1 cellular context compared by ENCODE assay signal in the genomic region with DNA sequence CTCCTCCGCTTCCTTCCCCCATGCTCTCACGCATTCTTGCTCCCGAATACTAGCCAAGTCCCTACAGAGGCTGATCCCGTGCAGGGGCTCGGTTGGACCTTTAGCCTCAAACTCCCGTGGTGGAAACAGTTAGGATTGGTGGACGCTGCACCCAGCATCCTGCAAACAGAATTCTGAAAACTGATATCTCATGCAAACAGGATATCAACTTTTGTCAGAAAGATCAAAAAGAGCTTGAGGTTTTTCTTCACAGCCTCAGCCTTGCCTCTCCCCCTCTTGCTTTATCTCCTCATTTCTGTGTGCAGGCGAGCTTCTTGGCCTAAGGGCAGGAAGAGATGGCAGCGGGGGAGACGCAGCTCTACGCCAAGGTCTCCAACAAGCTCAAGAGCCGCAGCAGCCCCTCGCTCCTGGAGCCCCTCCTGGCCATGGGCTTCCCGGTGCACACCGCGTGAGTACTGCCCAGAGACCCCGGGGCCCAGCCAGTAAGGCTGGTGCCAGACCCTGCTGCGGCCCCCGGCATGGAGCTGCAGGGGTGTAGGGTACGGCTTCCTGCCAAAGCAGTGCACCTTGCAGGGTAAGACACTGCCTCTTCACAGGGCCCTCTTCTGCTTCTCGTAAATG.
TF ChIP-seq lines count a peak whose summit lies in the region.

A gene with protein sequence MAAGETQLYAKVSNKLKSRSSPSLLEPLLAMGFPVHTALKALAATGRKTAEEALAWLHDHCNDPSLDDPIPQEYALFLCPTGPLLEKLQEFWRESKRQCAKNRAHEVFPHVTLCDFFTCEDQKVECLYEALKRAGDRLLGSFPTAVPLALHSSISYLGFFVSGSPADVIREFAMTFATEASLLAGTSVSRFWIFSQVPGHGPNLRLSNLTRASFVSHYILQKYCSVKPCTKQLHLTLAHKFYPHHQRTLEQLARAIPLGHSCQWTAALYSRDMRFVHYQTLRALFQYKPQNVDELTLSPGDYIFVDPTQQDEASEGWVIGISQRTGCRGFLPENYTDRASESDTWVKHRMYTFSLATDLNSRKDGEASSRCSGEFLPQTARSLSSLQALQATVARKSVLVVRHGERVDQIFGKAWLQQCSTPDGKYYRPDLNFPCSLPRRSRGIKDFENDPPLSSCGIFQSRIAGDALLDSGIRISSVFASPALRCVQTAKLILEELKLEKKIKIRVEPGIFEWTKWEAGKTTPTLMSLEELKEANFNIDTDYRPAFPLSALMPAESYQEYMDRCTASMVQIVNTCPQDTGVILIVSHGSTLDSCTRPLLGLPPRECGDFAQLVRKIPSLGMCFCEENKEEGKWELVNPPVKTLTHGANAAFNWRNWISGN (plus strand): TSS at position 292 of the 621 bp plus-strand sequence. CDS start 44 bp downstream, at position 336.

TF ChIP-seq in K562, 482 proteins besides CTCF, POLR2A, EP300 and RAD21 (continued from another document and continues in another):
- TF ChIP-seq, protein P1, sequence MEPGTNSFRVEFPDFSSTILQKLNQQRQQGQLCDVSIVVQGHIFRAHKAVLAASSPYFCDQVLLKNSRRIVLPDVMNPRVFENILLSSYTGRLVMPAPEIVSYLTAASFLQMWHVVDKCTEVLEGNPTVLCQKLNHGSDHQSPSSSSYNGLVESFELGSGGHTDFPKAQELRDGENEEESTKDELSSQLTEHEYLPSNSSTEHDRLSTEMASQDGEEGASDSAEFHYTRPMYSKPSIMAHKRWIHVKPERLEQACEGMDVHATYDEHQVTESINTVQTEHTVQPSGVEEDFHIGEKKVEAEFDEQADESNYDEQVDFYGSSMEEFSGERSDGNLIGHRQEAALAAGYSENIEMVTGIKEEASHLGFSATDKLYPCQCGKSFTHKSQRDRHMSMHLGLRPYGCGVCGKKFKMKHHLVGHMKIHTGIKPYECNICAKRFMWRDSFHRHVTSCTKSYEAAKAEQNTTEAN (CRISPR knock-in tag; IDR thresholded peaks at IDR 0.05), result no peak
- TF ChIP-seq SNRNP70 (optimal IDR thresholded peaks at IDR 0.05; ENCODE audit: low read depth, low read length), result no peak
- TF ChIP-seq, protein P2, sequence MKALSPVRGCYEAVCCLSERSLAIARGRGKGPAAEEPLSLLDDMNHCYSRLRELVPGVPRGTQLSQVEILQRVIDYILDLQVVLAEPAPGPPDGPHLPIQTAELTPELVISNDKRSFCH (CRISPR knock-in tag; IDR thresholded peaks at IDR 0.05), result no peak
- TF ChIP-seq, protein P2 (tag; IDR thresholded peaks at IDR 0.05), result peak; percentile 44; the same call in 1 of the 2 replicates
- peak; percentile 37; the same call in 1 of the 2 replicates for TF ChIP-seq PHF8 (IDR thresholded peaks at IDR 0.05; ENCODE audit: borderline replicate concordance, low read length)
- peak; percentile 44; the same call in 1 of the 2 replicates for TF ChIP-seq L3MBTL2 (IDR thresholded peaks at IDR 0.05)
- peak; percentile 75; the same call in 1 of the 2 replicates for TF ChIP-seq PHB2 (IDR thresholded peaks at IDR 0.05; ENCODE audit: low read depth)
- TF ChIP-seq, protein P3, sequence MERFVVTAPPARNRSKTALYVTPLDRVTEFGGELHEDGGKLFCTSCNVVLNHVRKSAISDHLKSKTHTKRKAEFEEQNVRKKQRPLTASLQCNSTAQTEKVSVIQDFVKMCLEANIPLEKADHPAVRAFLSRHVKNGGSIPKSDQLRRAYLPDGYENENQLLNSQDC (CRISPR knock-in tag; IDR thresholded peaks at IDR 0.05), result no peak
- TF ChIP-seq NFE2 (IDR thresholded peaks at IDR 0.05; ENCODE audit: low read depth), result peak; percentile 51
- TF ChIP-seq ZNF695 (CRISPR knock-in tag; IDR thresholded peaks at IDR 0.05), result no peak
- TF ChIP-seq ZNF766 (CRISPR knock-in tag; conservative IDR thresholded peaks at IDR 0.05), result peak; percentile 66
- TF ChIP-seq, protein P4, sequence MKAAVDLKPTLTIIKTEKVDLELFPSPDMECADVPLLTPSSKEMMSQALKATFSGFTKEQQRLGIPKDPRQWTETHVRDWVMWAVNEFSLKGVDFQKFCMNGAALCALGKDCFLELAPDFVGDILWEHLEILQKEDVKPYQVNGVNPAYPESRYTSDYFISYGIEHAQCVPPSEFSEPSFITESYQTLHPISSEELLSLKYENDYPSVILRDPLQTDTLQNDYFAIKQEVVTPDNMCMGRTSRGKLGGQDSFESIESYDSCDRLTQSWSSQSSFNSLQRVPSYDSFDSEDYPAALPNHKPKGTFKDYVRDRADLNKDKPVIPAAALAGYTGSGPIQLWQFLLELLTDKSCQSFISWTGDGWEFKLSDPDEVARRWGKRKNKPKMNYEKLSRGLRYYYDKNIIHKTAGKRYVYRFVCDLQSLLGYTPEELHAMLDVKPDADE (conservative IDR thresholded peaks at IDR 0.05; ENCODE audit: control insufficient read depth, low read depth, low read length), result peak; percentile 71; the same call in 1 of the 2 replicates
- TF ChIP-seq NRF1 (conservative IDR thresholded peaks at IDR 0.05 in 1 of 2, IDR thresholded peaks at IDR 0.05 in 1 of 2), result 0 out of 4 replicates have a peak, but pooled peaks of 1 of the 2 experiments have one; percentile 31
- no peak for TF ChIP-seq XRCC5 (IDR thresholded peaks at IDR 0.05; ENCODE audit: low read depth, low read length)
- peak; percentile 26 for TF ChIP-seq TAF1 (IDR thresholded peaks at IDR 0.05; ENCODE audit: control insufficient read depth, extremely low read depth, insufficient read depth, low read length, severe bottlenecking)
- TF ChIP-seq, protein P5, sequence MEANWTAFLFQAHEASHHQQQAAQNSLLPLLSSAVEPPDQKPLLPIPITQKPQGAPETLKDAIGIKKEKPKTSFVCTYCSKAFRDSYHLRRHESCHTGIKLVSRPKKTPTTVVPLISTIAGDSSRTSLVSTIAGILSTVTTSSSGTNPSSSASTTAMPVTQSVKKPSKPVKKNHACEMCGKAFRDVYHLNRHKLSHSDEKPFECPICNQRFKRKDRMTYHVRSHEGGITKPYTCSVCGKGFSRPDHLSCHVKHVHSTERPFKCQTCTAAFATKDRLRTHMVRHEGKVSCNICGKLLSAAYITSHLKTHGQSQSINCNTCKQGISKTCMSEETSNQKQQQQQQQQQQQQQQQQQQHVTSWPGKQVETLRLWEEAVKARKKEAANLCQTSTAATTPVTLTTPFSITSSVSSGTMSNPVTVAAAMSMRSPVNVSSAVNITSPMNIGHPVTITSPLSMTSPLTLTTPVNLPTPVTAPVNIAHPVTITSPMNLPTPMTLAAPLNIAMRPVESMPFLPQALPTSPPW (CRISPR knock-in tag; IDR thresholded peaks at IDR 0.05), result peak; percentile 75
- TF ChIP-seq ETV5 (CRISPR knock-in tag; IDR thresholded peaks at IDR 0.05; ENCODE audit: low read depth), result peak; percentile 56; the same call in 1 of the 2 replicates
- TF ChIP-seq MTA1 (IDR thresholded peaks at IDR 0.05; ENCODE audit: borderline replicate concordance), result no peak
- TF ChIP-seq ERF (CRISPR knock-in tag; IDR thresholded peaks at IDR 0.05), result 0 out of 2 replicates have a peak, but pooled peaks have one; percentile 42
- no peak for TF ChIP-seq LCOR (CRISPR knock-in tag; IDR thresholded peaks at IDR 0.05)
- no peak for TF ChIP-seq BCL6 (CRISPR knock-in tag; IDR thresholded peaks at IDR 0.05)
- no peak for TF ChIP-seq SIX5 (IDR thresholded peaks at IDR 0.05; ENCODE audit: borderline replicate concordance in 1 of 2, insufficient read depth in 1 of 2, low read depth in 1 of 2, low read length in 2 of 2)
- TF ChIP-seq, protein P6, sequence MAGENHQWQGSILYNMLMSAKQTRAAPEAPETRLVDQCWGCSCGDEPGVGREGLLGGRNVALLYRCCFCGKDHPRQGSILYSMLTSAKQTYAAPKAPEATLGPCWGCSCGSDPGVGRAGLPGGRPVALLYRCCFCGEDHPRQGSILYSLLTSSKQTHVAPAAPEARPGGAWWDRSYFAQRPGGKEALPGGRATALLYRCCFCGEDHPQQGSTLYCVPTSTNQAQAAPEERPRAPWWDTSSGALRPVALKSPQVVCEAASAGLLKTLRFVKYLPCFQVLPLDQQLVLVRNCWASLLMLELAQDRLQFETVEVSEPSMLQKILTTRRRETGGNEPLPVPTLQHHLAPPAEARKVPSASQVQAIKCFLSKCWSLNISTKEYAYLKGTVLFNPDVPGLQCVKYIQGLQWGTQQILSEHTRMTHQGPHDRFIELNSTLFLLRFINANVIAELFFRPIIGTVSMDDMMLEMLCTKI (IDR thresholded peaks at IDR 0.05; ENCODE audit: partially characterized antibody), result no peak
- no peak for TF ChIP-seq XRCC3 (IDR thresholded peaks at IDR 0.05)
- no peak for TF ChIP-seq SIRT6 (IDR thresholded peaks at IDR 0.05; ENCODE audit: low read depth, low read length)
- TF ChIP-seq RCOR1 (IDR thresholded peaks at IDR 0.05; ENCODE audit: borderline replicate concordance in 1 of 2, low read depth in 2 of 2, low read length in 2 of 2), result peak; percentile 64 to 77; a peak in 3 of 4 replicates
- TF ChIP-seq BHLHE40 (IDR thresholded peaks at IDR 0.05; ENCODE audit: low read length), result peak; percentile 76
- TF ChIP-seq GATAD2B (IDR thresholded peaks at IDR 0.05; ENCODE audit: borderline replicate concordance), result peak; percentile 62; the same call in 1 of the 2 replicates
- TF ChIP-seq CTBP1 (IDR thresholded peaks at IDR 0.05; ENCODE audit: borderline replicate concordance), result peak; percentile 55
- peak; percentile 54; the same call in 1 of the 2 replicates for TF ChIP-seq RBFOX2 (IDR thresholded peaks at IDR 0.05; ENCODE audit: low read depth, low read length)
- peak; percentile 73 for TF ChIP-seq SMAD4 (CRISPR knock-in tag; conservative IDR thresholded peaks at IDR 0.05)
- TF ChIP-seq, protein P7, sequence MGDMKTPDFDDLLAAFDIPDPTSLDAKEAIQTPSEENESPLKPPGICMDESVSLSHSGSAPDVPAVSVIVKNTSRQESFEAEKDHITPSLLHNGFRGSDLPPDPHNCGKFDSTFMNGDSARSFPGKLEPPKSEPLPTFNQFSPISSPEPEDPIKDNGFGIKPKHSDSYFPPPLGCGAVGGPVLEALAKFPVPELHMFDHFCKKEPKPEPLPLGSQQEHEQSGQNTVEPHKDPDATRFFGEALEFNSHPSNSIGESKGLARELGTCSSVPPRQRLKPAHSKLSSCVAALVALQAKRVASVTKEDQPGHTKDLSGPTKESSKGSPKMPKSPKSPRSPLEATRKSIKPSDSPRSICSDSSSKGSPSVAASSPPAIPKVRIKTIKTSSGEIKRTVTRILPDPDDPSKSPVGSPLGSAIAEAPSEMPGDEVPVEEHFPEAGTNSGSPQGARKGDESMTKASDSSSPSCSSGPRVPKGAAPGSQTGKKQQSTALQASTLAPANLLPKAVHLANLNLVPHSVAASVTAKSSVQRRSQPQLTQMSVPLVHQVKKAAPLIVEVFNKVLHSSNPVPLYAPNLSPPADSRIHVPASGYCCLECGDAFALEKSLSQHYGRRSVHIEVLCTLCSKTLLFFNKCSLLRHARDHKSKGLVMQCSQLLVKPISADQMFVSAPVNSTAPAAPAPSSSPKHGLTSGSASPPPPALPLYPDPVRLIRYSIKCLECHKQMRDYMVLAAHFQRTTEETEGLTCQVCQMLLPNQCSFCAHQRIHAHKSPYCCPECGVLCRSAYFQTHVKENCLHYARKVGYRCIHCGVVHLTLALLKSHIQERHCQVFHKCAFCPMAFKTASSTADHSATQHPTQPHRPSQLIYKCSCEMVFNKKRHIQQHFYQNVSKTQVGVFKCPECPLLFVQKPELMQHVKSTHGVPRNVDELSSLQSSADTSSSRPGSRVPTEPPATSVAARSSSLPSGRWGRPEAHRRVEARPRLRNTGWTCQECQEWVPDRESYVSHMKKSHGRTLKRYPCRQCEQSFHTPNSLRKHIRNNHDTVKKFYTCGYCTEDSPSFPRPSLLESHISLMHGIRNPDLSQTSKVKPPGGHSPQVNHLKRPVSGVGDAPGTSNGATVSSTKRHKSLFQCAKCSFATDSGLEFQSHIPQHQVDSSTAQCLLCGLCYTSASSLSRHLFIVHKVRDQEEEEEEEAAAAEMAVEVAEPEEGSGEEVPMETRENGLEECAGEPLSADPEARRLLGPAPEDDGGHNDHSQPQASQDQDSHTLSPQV (IDR thresholded peaks at IDR 0.05), result peak; percentile 54
- TF ChIP-seq MBD2 (IDR thresholded peaks at IDR 0.05; ENCODE audit: borderline replicate concordance, low read depth), result peak; percentile 59; the same call in 1 of the 2 replicates
- TF ChIP-seq, protein P8, sequence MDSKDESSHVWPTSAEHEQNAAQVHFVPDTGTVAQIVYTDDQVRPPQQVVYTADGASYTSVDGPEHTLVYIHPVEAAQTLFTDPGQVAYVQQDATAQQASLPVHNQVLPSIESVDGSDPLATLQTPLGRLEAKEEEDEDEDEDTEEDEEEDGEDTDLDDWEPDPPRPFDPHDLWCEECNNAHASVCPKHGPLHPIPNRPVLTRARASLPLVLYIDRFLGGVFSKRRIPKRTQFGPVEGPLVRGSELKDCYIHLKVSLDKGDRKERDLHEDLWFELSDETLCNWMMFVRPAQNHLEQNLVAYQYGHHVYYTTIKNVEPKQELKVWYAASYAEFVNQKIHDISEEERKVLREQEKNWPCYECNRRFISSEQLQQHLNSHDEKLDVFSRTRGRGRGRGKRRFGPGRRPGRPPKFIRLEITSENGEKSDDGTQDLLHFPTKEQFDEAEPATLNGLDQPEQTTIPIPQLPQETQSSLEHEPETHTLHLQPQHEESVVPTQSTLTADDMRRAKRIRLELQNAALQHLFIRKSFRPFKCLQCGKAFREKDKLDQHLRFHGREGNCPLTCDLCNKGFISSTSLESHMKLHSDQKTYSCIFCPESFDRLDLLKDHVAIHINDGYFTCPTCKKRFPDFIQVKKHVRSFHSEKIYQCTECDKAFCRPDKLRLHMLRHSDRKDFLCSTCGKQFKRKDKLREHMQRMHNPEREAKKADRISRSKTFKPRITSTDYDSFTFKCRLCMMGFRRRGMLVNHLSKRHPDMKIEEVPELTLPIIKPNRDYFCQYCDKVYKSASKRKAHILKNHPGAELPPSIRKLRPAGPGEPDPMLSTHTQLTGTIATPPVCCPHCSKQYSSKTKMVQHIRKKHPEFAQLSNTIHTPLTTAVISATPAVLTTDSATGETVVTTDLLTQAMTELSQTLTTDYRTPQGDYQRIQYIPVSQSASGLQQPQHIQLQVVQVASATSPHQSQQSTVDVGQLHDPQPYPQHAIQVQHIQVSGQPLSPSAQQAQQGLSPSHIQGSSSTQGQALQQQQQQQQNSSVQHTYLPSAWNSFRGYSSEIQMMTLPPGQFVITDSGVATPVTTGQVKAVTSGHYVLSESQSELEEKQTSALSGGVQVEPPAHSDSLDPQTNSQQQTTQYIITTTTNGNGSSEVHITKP (IDR thresholded peaks at IDR 0.05; ENCODE audit: partially characterized antibody), result peak; percentile 18
- no peak for TF ChIP-seq TRIM28 (IDR thresholded peaks at IDR 0.05)
- no peak for TF ChIP-seq NFRKB (IDR thresholded peaks at IDR 0.05; ENCODE audit: low read depth)
- TF ChIP-seq FOXM1 (IDR thresholded peaks at IDR 0.05; ENCODE audit: low read depth), result peak; percentile 89
- TF ChIP-seq FOXM1 (CRISPR knock-in tag; IDR thresholded peaks at IDR 0.05; ENCODE audit: low read depth), result no peak
- peak; percentile 87 for TF ChIP-seq STAT5A (IDR thresholded peaks at IDR 0.05; ENCODE audit: borderline replicate concordance, low read length)
- TF ChIP-seq, protein P9, sequence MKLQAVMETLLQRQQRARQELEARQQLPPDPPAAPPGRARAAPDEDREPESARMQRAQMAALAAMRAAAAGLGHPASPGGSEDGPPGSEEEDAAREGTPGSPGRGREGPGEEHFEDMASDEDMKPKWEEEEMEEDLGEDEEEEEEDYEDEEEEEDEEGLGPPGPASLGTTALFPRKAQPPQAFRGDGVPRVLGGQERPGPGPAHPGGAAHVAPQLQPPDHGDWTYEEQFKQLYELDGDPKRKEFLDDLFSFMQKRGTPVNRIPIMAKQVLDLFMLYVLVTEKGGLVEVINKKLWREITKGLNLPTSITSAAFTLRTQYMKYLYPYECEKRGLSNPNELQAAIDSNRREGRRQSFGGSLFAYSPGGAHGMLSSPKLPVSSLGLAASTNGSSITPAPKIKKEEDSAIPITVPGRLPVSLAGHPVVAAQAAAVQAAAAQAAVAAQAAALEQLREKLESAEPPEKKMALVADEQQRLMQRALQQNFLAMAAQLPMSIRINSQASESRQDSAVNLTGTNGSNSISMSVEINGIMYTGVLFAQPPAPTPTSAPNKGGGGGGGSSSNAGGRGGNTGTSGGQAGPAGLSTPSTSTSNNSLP (IDR thresholded peaks at IDR 0.05; ENCODE audit: borderline replicate concordance, low read depth, low read length), result peak; percentile 90; the same call in 1 of the 2 replicates
